ENCODE assay signal across 8 cellular contexts in the genomic region with DNA sequence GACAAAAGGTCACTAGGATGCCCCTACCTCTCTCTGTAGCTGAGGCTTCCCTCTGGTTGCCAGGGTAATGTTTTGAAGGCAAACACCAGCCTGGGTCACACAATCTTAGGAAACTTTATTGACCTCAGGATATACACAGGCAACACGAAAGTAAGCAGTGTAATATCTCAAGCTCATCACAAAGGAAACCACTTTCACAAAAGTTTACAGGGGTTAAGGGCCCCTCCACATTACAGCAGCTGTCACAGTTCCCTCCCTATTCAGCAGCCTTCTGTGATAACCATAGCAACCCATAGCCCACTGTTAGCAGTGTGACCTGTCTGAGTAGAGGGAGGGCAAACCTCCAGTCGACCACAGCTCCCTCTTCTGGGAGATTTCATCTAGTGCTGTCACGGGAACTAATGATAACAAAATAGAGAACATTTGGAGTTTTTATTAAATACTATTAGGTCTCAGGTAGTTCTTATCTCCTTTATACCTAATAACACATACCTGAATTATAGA.
DNase-seq lines count a peak whose midpoint lies in the region; ATAC-seq and FAIRE-seq lines count a peak whose summit lies in the region.

No MANE protein-coding gene starts in this region.

- WGBS in iPS DF 6.9 (ENCODE audit: insufficient coverage, insufficient read length), result no CpG with 5 or more reads among the region's 3 CpGs

- no peaks in the 10 kb centered on the region for H3K79me2 ChIP-seq in ACC112 (ENCODE audit: control insufficient read depth, insufficient read depth, low read length, unreplicated experiment)

- no peak overlapping the region for H2AFZ ChIP-seq in ACC112 (ENCODE audit: low read length, unreplicated experiment)

- H3K36me3 ChIP-seq in ACC112 (ENCODE audit: insufficient read depth, low read length), result no peaks in the 10 kb centered on the region
- H3K36me3 ChIP-seq in iPS DF 6.9 (ENCODE audit: control insufficient read depth, insufficient read depth, low read length), result no peaks in the 10 kb centered on the region

- no peaks in the 10 kb centered on the region for H3K27me3 ChIP-seq in ACC112 (ENCODE audit: insufficient read depth, low read length)
- H3K27me3 ChIP-seq in iPS DF 6.9 (ENCODE audit: control insufficient read depth, insufficient read depth, low read length), result no peaks in the 10 kb centered on the region

- H3K9me3 ChIP-seq in iPS DF 6.9 (ENCODE audit: control insufficient read depth, insufficient read depth, low read length), result no peaks in the 10 kb centered on the region

- no peak overlapping the region for H3K4me3 ChIP-seq in ACC112 (ENCODE audit: low read depth, low read length)
- no peak overlapping the region for H3K4me3 ChIP-seq in iPS DF 6.9 (ENCODE audit: low read length)

- DNase-seq in RPMI8226 (peak; percentile 16), iPS DF 6.9 (ENCODE audit: low read depth, low spot score) (peak; percentile 57), occipital lobe (lab: John Stamatoyannopoulos, UW) (no peak), caudate nucleus (lab: John Stamatoyannopoulos, UW) (no peak), RCC 7860 (ENCODE audit: low spot score) (no peak)

- H3K27ac ChIP-seq in ACC112 (ENCODE audit: low read depth, low read length) (peak overlapping the region; percentile 17; the same call in 1 of the 2 replicates), iPS DF 6.9 (ENCODE audit: low read length) (no peak overlapping the region), caudate nucleus (ENCODE audit: low read depth, low read length) (no peak overlapping the region)

- FAIRE-seq in RCC 7860 (lab: Jason Lieb, UNC), result no peak

- ATAC-seq in GM18519 (IDR thresholded peaks at IDR 0.05; ENCODE audit: low FRiP score, unreplicated experiment) (peak; percentile 94), HG02981 (IDR thresholded peaks at IDR 0.05; ENCODE audit: unreplicated experiment) (peak; percentile 99)

- H3K4me1 ChIP-seq in ACC112 (ENCODE audit: control insufficient read depth, insufficient read depth, low read length, unreplicated experiment) (no peaks in the 10 kb centered on the region), iPS DF 6.9 (ENCODE audit: control insufficient read depth, insufficient read depth, low read length) (no peaks in the 10 kb centered on the region)

Comparison
In these comparisons a context has a peak if more than half of its experiments do, and no peak if none do; other contexts are left out.
1. DNase-seq: peak in RPMI8226 (single experiment) and iPS DF 6.9 (single experiment); none in occipital lobe (single experiment), caudate nucleus (0 of 61) and RCC 7860 (single experiment).